Comparison of ENCODE assay signal across 20 cellular contexts in the genomic region with DNA sequence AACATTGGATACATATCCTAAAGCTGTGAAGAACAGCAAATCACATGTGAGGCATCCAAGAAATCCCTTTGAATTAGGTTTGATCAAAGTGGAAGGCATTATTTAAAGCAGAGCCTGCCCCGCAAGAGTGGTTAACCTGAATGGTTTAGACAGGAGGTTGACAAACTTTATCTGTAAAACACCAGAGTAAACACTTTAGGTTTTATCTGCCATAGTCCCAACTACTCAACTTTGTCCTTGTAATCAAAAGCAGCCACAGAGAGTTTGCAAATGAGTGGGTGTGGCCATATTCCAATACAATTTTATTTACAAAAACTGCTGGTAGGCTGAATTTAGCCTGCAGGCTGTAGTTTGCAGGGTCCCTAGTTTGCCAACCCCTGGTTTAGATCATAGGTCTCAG. TPM values are rescaled to one million over a fixed set of nuclear protein-coding genes. Genes with fewer than 3 reads are reported as not detected.
A peak's percentile ranks its signal among the peaks of the same experiment; 100 is the strongest.
DNase-seq lines count a peak whose midpoint lies in the region; ATAC-seq and TF ChIP-seq lines count a peak whose summit lies in the region.
"Had no signal": no experiment of that assay in that cellular context is flagged by ENCODE, and none has a peak within 500 bp of the region (broad histone marks: within the 10 kb centered on the region; RNA-seq: fewer than 3 reads in every experiment).

No MANE protein-coding gene starts in this region.

- DNase-seq in natural killer cell (no peak), left colon (no peak), mucosa of descending colon (peak in 1 of 3 donors; percentile 12), activated gamma-delta T cell (lab: John Stamatoyannopoulos, UW) (no peak), NCI-H2081 (lab: John Stamatoyannopoulos, UW) (no peak)
- no peak for DNase-seq in natural killer cell treated with Interleukin-12 subunit alpha and Interleukin-12 subunit beta and Interleukin-15 and Interleukin-18, amount 100 ng/mL, for 72 hours (ENCODE audit: low spot score)
- DNase-seq: 8988T; ACHN; AML-193; BE2C; C1 segment of cervical spinal cord; Caco-2; CD8-positive, alpha-beta T cell; DMS153; DND-41; GOT3; HFFc6 had no signal

- no peaks in the 10 kb centered on the region for H3K9me3 Mint-ChIP-seq in natural killer cell
- H3K9me3 Mint-ChIP-seq in natural killer cell treated with Interleukin-12 subunit alpha and Interleukin-12 subunit beta and Interleukin-15 and Interleukin-18, amount 100 ng/mL, for 72 hours: no peaks in the 10 kb centered on the region
- H3K9me3 Mint-ChIP-seq: CD8-positive, alpha-beta T cell; HFFc6 had no signal

- H3K4me3 ChIP-seq in mucosa of descending colon: no peak overlapping the region
- H3K4me3 ChIP-seq: A549, HAP-1 had no signal

- TF ChIP-seq CTCF in natural killer cell (IDR thresholded peaks at IDR 0.05) (no peak), mucosa of descending colon (IDR thresholded peaks at IDR 0.05) (no peak)

- H3K4me3 Mint-ChIP-seq in natural killer cell: peak overlapping the region; percentile 25
- H3K4me3 Mint-ChIP-seq in natural killer cell treated with Interleukin-12 subunit alpha and Interleukin-12 subunit beta and Interleukin-15 and Interleukin-18, amount 100 ng/mL, for 72 hours: no peak overlapping the region
- H3K4me3 Mint-ChIP-seq: CD8-positive, alpha-beta T cell; HFFc6 had no signal

- H3K9me3 ChIP-seq in mucosa of descending colon: no peaks in the 10 kb centered on the region
- H3K9me3 ChIP-seq: A549, BE2C, Caco-2, HAP-1 had no signal

- intact Hi-C loops in natural killer cell (cut with micrococcal nuclease): no loop called here
- intact Hi-C loops in left colon (cut with DNase I, micrococcal nuclease): no loop called here
- intact Hi-C loops in mucosa of descending colon (cut with DNase I, micrococcal nuclease): no loop called here

- no peaks in the 10 kb centered on the region for H3K36me3 Mint-ChIP-seq in natural killer cell
- no peaks in the 10 kb centered on the region for H3K36me3 Mint-ChIP-seq in natural killer cell treated with Interleukin-12 subunit alpha and Interleukin-12 subunit beta and Interleukin-15 and Interleukin-18, amount 100 ng/mL, for 72 hours
- H3K36me3 Mint-ChIP-seq: CD8-positive, alpha-beta T cell had no signal

- H3K27ac Mint-ChIP-seq in natural killer cell: no peak overlapping the region
- H3K27ac Mint-ChIP-seq in natural killer cell treated with Interleukin-12 subunit alpha and Interleukin-12 subunit beta and Interleukin-15 and Interleukin-18, amount 100 ng/mL, for 72 hours: no peak overlapping the region
- H3K27ac Mint-ChIP-seq: CD8-positive, alpha-beta T cell; HFFc6 had no signal

- peaks cover 17 to 23% of the 10 kb centered on the region in 2 donors for H3K4me1 Mint-ChIP-seq in natural killer cell
- H3K4me1 Mint-ChIP-seq in natural killer cell treated with Interleukin-12 subunit alpha and Interleukin-12 subunit beta and Interleukin-15 and Interleukin-18, amount 100 ng/mL, for 72 hours (ENCODE audit: low read depth in 2 of 2): peaks cover 10 to 17% of the 10 kb centered on the region in 2 donors

- peaks cover 6% of the 10 kb centered on the region for H3K4me1 ChIP-seq in mucosa of descending colon (ENCODE audit: low read depth)
- H3K4me1 ChIP-seq: A549, BE2C, Caco-2, HAP-1 had no signal

- peaks cover 5 to 6% of the 10 kb centered on the region in 2 donors for H3K27me3 Mint-ChIP-seq in natural killer cell (ENCODE audit: low read depth in 2 of 2)
- peaks cover 8 to 12% of the 10 kb centered on the region in 2 donors for H3K27me3 Mint-ChIP-seq in natural killer cell treated with Interleukin-12 subunit alpha and Interleukin-12 subunit beta and Interleukin-15 and Interleukin-18, amount 100 ng/mL, for 72 hours

- ATAC-seq in natural killer cell (no peak), left colon (peak; percentile 79), mucosa of descending colon (peak; percentile 35), HG02623 (IDR thresholded peaks at IDR 0.05; ENCODE audit: unreplicated experiment) (no peak)
- no peak for ATAC-seq in natural killer cell treated with Interleukin-12 subunit alpha and Interleukin-12 subunit beta and Interleukin-15 and Interleukin-18, amount 100 ng/mL, for 72 hours
- ATAC-seq: A549; CD8-positive, alpha-beta T cell had no signal

- H3K36me3 ChIP-seq in mucosa of descending colon (ENCODE audit: low read depth): no peaks in the 10 kb centered on the region
- H3K36me3 ChIP-seq: BE2C, HAP-1 had no signal

RNA-seq across cellular contexts. Expression of a gene that starts 25.2 kb away (rescaled TPM):
- 100 to 1,000 TPM; 644 to 736 (median 713) TPM for total RNA-seq in natural killer cell
- total RNA-seq in natural killer cell treated with Interleukin-12 subunit alpha and Interleukin-12 subunit beta and Interleukin-15 and Interleukin-18, amount 100 ng/mL, for 72 hours: 10 to 100 TPM in 1 of 2 donors, 1 to 10 TPM in 1; 5.1 to 12.4 TPM
- under 1 TPM; 0.49 to 0.75 TPM for total RNA-seq in left colon
- 1 to 10 TPM in 1 of 3 donors, not detected in 2; 4.0 TPM for total RNA-seq in mucosa of descending colon
- total RNA-seq: HFFc6 had no signal

RNA-seq across cellular contexts. Expression of a gene that starts 49.7 kb away (rescaled TPM):
- total RNA-seq in natural killer cell: not detected
- total RNA-seq in natural killer cell treated with Interleukin-12 subunit alpha and Interleukin-12 subunit beta and Interleukin-15 and Interleukin-18, amount 100 ng/mL, for 72 hours: not detected
- 10 to 100 TPM; 39.8 to 82.8 TPM for total RNA-seq in left colon
- 10 to 100 TPM; 10.8 to 39.4 (median 34.7) TPM for total RNA-seq in mucosa of descending colon
- total RNA-seq: CD8-positive, alpha-beta T cell; HFFc6 had no signal

Comparison
In these comparisons a context has a peak if more than half of its experiments do, and no peak if none do; other contexts are left out.
1. RNA of a gene that starts 25.2 kb away (total RNA-seq): 644 to 736 TPM in natural killer cell; 5.1 to 12.4 TPM in natural killer cell treated with Interleukin-12 subunit alpha and Interleukin-12 subunit beta and Interleukin-15 and Interleukin-18, amount 100 ng/mL, for 72 hours, 0.49 to 0.75 TPM in left colon and 4.0 TPM in mucosa of descending colon; every median in the first group is over 10 times any median in the second.
2. ATAC-seq: peak in left colon (single experiment) and mucosa of descending colon (single experiment); none in natural killer cell (0 of 3), natural killer cell treated with Interleukin-12 subunit alpha and Interleukin-12 subunit beta and Interleukin-15 and Interleukin-18, amount 100 ng/mL, for 72 hours (0 of 2) and HG02623 (single experiment).
3. RNA of a gene that starts 49.7 kb away (total RNA-seq): 39.8 to 82.8 TPM in left colon and 10.8 to 39.4 TPM in mucosa of descending colon; not detected in natural killer cell and not detected in natural killer cell treated with Interleukin-12 subunit alpha and Interleukin-12 subunit beta and Interleukin-15 and Interleukin-18, amount 100 ng/mL, for 72 hours; every median in the first group is over 10 times any median in the second.